8 cellular contexts compared by ENCODE assay signal in genomic region chr11:71080239-71081097, GRCh38.
DNase-seq lines count a peak whose midpoint lies in the region; ATAC-seq and TF ChIP-seq lines count a peak whose summit lies in the region.

No MANE protein-coding gene starts in this region.

- H3K36me3 ChIP-seq in SK-N-SH (replicated peaks in 1 of 2; ENCODE audit: control insufficient read depth in 1 of 2, insufficient read depth in 2 of 2, low read length in 1 of 2) (no peaks in the 10 kb centered on the region), SJSA1 (no peaks in the 10 kb centered on the region; the same call in 1 of the 2 replicates), right lobe of liver (no peaks in the 10 kb centered on the region)

- TF ChIP-seq CTCF in SK-N-SH (IDR thresholded peaks at IDR 0.05) (peak; percentile 39), right lobe of liver (IDR thresholded peaks at IDR 0.05) (peak; percentile 36 to 64 (median 48))

- TF ChIP-seq POLR2A in right lobe of liver (IDR thresholded peaks at IDR 0.05): no peak

- no peak overlapping the region for H3K4me2 ChIP-seq in SK-N-SH

- H3K27ac ChIP-seq in SK-N-SH (ENCODE audit: low read depth in 2 of 2, low read length in 1 of 2) (no peak overlapping the region), SJSA1 (no peak overlapping the region), caudate nucleus (ENCODE audit: low read depth, low read length) (no peak overlapping the region), right lobe of liver (no peak overlapping the region)

- no peaks in the 10 kb centered on the region for H3K9me2 ChIP-seq in SK-N-SH

- H3K4me3 ChIP-seq in SK-N-SH (ENCODE audit: low read depth in 2 of 2, low read length in 1 of 2) (no peak overlapping the region; a peak in 1 of 4 replicates), SJSA1 (no peak overlapping the region), right lobe of liver (no peak overlapping the region)

- DNase-seq in SK-N-SH: peak; percentile 86
- peak; percentile 94 for DNase-seq in NCI-H1092 treated with DMSO at 0.1 percent for 48 hours (lab: John Stamatoyannopoulos, UW)
- peak; percentile 71 to 82 for DNase-seq in SJSA1 (ENCODE audit: low read depth in 1 of 2, low spot score in 2 of 2)
- DNase-seq in caudate nucleus (lab: John Stamatoyannopoulos, UW): peak in 53 of 61 donors; percentile 14 to 92 (median 47)
- peak; percentile 54 to 74 (median 72) for DNase-seq in right lobe of liver
- DNase-seq in stimulated activated CD8-positive, alpha-beta memory T cell treated with anti-CD3 and anti-CD28 coated beads, Interleukin-7, amount 100 ng/mL, for 48 hours (ENCODE audit: extremely low read depth in 1 of 2, low read depth in 1 of 2): peak; percentile 18 to 52

- H3K9ac ChIP-seq in SK-N-SH: no peak overlapping the region

- no peaks in the 10 kb centered on the region for H3F3A ChIP-seq in SK-N-SH (replicated peaks; ENCODE audit: insufficient read depth)

- CTCF ChIA-PET in SK-N-SH (lab: Yijun Ruan, JAX): interaction anchor here (0.6 to 4.1 kb wide), 20 partner anchors 10 to 620 kb away, joined by 3 to 28 read pairs (median 4); no protein-coding TSS in a partner anchor

- H3K9me3 ChIP-seq in SK-N-SH (no peaks in the 10 kb centered on the region), SJSA1 (replicated peaks) (peaks cover 27% of the 10 kb centered on the region), right lobe of liver (no peaks in the 10 kb centered on the region)

- H3K4me1 ChIP-seq in SK-N-SH (ENCODE audit: control insufficient read depth in 1 of 2, insufficient read depth in 2 of 2, low read depth in 1 of 2, low read length in 1 of 2): no peaks in the 10 kb centered on the region
- peaks cover 23% of the 10 kb centered on the region for H3K4me1 ChIP-seq in SJSA1 (replicated peaks)
- H3K4me1 ChIP-seq in right lobe of liver: no peaks in the 10 kb centered on the region

- no peak for ATAC-seq in SK-N-SH treated with all-trans-retinoic acid at 6 μM for 48 hours
- peak; percentile 81 to 92 (median 84) for ATAC-seq in right lobe of liver
- no peak for ATAC-seq in HG02970 (IDR thresholded peaks at IDR 0.05; ENCODE audit: low FRiP score, unreplicated experiment)

- TF ChIP-seq RAD21 in SK-N-SH (IDR thresholded peaks at IDR 0.05; ENCODE audit: low read length): peak; percentile 86

- no peaks in the 10 kb centered on the region for H4K20me1 ChIP-seq in SK-N-SH (ENCODE audit: insufficient read depth)

- intact Hi-C loops in right lobe of liver (cut with DNase I): no loop called here

- H3K27me3 ChIP-seq in SK-N-SH (ENCODE audit: insufficient read depth) (no peaks in the 10 kb centered on the region), SJSA1 (replicated peaks) (no peaks in the 10 kb centered on the region), right lobe of liver (no peaks in the 10 kb centered on the region)

- POLR2A ChIA-PET in SK-N-SH (lab: Yijun Ruan, JAX): no interaction called here

- WGBS in SK-N-SH (ENCODE audit: low lambda C conversion rate): 32% methylated on average over 18 of the region's 25 CpGs
- WGBS in right lobe of liver (ENCODE audit: insufficient coverage, low coverage, low lambda C conversion rate, missing lambda C conversion rate): 53% methylated on average over 9 of the region's 25 CpGs

- H2AFZ ChIP-seq in SK-N-SH (ENCODE audit: low read depth): no peak overlapping the region

- H3K79me2 ChIP-seq in SK-N-SH (ENCODE audit: insufficient read depth): no peaks in the 10 kb centered on the region

- no peak for TF ChIP-seq EP300 in SK-N-SH (IDR thresholded peaks at IDR 0.05; ENCODE audit: borderline replicate concordance in 1 of 2, low read depth in 1 of 2, low read length in 1 of 2)

TF ChIP-seq in SK-N-SH, 30 proteins besides CTCF, POLR2A, EP300 and RAD21:
- TF ChIP-seq CHD2 (IDR thresholded peaks at IDR 0.05; ENCODE audit: low read length, partially characterized antibody): no peak
- peak; percentile 79 for TF ChIP-seq SMC3 (IDR thresholded peaks at IDR 0.05; ENCODE audit: low read depth, low read length)
TF ChIP-seq in SK-N-SH: peak in this region for 1.

TF ChIP-seq in SK-N-SH treated with all-trans-retinoic acid at 6 μM for 48 hours, 23 proteins besides CTCF, POLR2A, EP300 and RAD21:
- TF ChIP-seq PPARA (CRISPR knock-in tag; IDR thresholded peaks at IDR 0.05; ENCODE audit: borderline replicate concordance) (no peak), CSDC2 (CRISPR knock-in tag; IDR thresholded peaks at IDR 0.05) (no peak), SNAI2 (CRISPR knock-in tag; IDR thresholded peaks at IDR 0.05) (no peak), ZFP3 (CRISPR knock-in tag; IDR thresholded peaks at IDR 0.05) (no peak), ZFP30 (CRISPR knock-in tag; IDR thresholded peaks at IDR 0.05) (no peak), RARB (CRISPR knock-in tag; IDR thresholded peaks at IDR 0.05) (no peak), ESRRG (CRISPR knock-in tag; IDR thresholded peaks at IDR 0.05) (no peak), TCF4 (CRISPR knock-in tag; IDR thresholded peaks at IDR 0.05; ENCODE audit: borderline replicate concordance) (no peak), ZNF70 (CRISPR knock-in tag; IDR thresholded peaks at IDR 0.05) (no peak), ZC3H10 (CRISPR knock-in tag; IDR thresholded peaks at IDR 0.05) (no peak)
- TF ChIP-seq, protein P1, sequence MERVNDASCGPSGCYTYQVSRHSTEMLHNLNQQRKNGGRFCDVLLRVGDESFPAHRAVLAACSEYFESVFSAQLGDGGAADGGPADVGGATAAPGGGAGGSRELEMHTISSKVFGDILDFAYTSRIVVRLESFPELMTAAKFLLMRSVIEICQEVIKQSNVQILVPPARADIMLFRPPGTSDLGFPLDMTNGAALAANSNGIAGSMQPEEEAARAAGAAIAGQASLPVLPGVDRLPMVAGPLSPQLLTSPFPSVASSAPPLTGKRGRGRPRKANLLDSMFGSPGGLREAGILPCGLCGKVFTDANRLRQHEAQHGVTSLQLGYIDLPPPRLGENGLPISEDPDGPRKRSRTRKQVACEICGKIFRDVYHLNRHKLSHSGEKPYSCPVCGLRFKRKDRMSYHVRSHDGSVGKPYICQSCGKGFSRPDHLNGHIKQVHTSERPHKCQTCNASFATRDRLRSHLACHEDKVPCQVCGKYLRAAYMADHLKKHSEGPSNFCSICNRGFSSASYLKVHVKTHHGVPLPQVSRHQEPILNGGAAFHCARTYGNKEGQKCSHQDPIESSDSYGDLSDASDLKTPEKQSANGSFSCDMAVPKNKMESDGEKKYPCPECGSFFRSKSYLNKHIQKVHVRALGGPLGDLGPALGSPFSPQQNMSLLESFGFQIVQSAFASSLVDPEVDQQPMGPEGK (CRISPR knock-in tag; IDR thresholded peaks at IDR 0.05; ENCODE audit: borderline replicate concordance): no peak

Comparison
In these comparisons a context has a peak if more than half of its experiments do, and no peak if none do; other contexts are left out.
1. DNase-seq: peak in every context shown above with its lines; median percentile 94 in NCI-H1092 treated with DMSO at 0.1 percent for 48 hours; 86 in SK-N-SH; 76 in SJSA1; 72 in right lobe of liver; 47 in caudate nucleus; 35 in stimulated activated CD8-positive, alpha-beta memory T cell treated with anti-CD3 and anti-CD28 coated beads, Interleukin-7, amount 100 ng/mL, for 48 hours.
2. ATAC-seq: peak in right lobe of liver (4 of 4); none in SK-N-SH treated with all-trans-retinoic acid at 6 μM for 48 hours (single experiment) and HG02970 (single experiment).